ENCODE assay signal across 16 cellular contexts in the genomic region with DNA sequence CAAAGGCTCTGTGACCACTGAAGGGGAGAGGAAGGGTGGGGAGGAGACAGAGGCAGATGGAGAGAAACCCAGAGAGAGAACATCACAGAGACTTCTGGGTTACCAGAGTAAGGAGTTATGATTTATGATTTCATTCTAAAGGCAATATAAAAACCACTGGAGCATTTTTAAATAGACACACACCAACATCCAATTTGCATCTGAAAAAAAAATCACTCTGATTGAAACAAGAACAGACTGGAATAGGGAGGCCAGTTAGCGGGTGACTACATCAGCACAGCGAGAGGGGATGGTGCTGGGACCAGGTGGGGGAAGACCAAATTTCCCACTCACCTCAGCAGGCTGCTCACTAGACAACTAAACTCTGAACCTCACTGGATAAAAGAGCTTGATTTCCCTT.
DNase-seq lines count a peak whose midpoint lies in the region; ATAC-seq and TF ChIP-seq lines count a peak whose summit lies in the region.
"Had no signal": no experiment of that assay in that cellular context is flagged by ENCODE, and none has a peak within 500 bp of the region (broad histone marks: within the 10 kb centered on the region; RNA-seq: fewer than 3 reads in every experiment).

No MANE protein-coding gene starts in this region.

- no peaks in the 10 kb centered on the region for H3K27me3 Mint-ChIP-seq in endodermal cell (ENCODE audit: insufficient read depth)
- no peaks in the 10 kb centered on the region for H3K27me3 Mint-ChIP-seq in activated CD8-positive, alpha-beta T cell treated with anti-CD3 and anti-CD28 coated beads, Interleukin-2, amount 10 ng/mL, durations not matched to agents 7 days and 5 days (ENCODE audit: low read depth)
- H3K27me3 Mint-ChIP-seq: activated CD8-positive, alpha-beta memory T cell treated with anti-CD3 and anti-CD28 coated beads, Interleukin-2, amount 10 ng/mL, durations not matched to agents 7 days and 5 days had no signal

- H3K4me2 ChIP-seq in OCI-LY7 (ENCODE audit: low read length), result peak overlapping the region; percentile 58
- no peak overlapping the region for H3K4me2 ChIP-seq in smooth muscle cell

- POLR2A ChIA-PET in OCI-LY7 (lab: Charles Lee), result interaction anchor here (0.7 to 1.2 kb wide), 3 partner anchors 9 to 170 kb away, joined by 3 to 4 read pairs (median 3); no protein-coding TSS in a partner anchor
- POLR2A ChIA-PET in activated CD8-positive, alpha-beta T cell treated with anti-CD3 and anti-CD28 coated beads, Interleukin-2, amount 10 ng/mL, durations not matched to agents 7 days and 5 days (lab: Charles Lee), result no interaction called here

- H3K27ac ChIP-seq in OCI-LY7 (ENCODE audit: low read depth, low read length, poor library complexity, severe bottlenecking) (peak overlapping the region; percentile 77), endodermal cell (ENCODE audit: low read depth, low read length) (peak overlapping the region; percentile 69), smooth muscle cell (ENCODE audit: low read depth) (peak overlapping the region; percentile 16), caudate nucleus (ENCODE audit: low read depth, low read length) (no peak overlapping the region)
- H3K27ac ChIP-seq: WERI-Rb-1 had no signal

- peak overlapping the region; percentile 45 for H3K9ac ChIP-seq in endodermal cell (ENCODE audit: extremely low read depth, low read length, poor library complexity, severe bottlenecking)
- no peak overlapping the region for H3K9ac ChIP-seq in smooth muscle cell (ENCODE audit: low read depth)

- H3K4me1 ChIP-seq in OCI-LY7 (ENCODE audit: insufficient read depth, low read length, poor library complexity, severe bottlenecking), result peaks cover 34% of the 10 kb centered on the region
- peaks cover 13% of the 10 kb centered on the region for H3K4me1 ChIP-seq in endodermal cell (ENCODE audit: control insufficient read depth, insufficient read depth, low read length)
- peaks cover 7% of the 10 kb centered on the region for H3K4me1 ChIP-seq in smooth muscle cell (ENCODE audit: low read depth)

- peak overlapping the region; percentile 17 for H3K4me3 ChIP-seq in OCI-LY7 (ENCODE audit: low read depth, low read length, poor library complexity, severe bottlenecking)
- H3K4me3 ChIP-seq in endodermal cell (ENCODE audit: low read length), result peak overlapping the region; percentile 61
- H3K4me3 ChIP-seq in smooth muscle cell, result no peak overlapping the region
- H3K4me3 ChIP-seq: gastroesophageal sphincter had no signal

- no peak overlapping the region for H3K27ac Mint-ChIP-seq in endodermal cell
- H3K27ac Mint-ChIP-seq in activated CD8-positive, alpha-beta T cell treated with anti-CD3 and anti-CD28 coated beads, Interleukin-2, amount 10 ng/mL, durations not matched to agents 7 days and 5 days, result no peak overlapping the region
- H3K27ac Mint-ChIP-seq: activated CD8-positive, alpha-beta memory T cell treated with anti-CD3 and anti-CD28 coated beads, Interleukin-2, amount 10 ng/mL, durations not matched to agents 7 days and 5 days had no signal

- H3K27me3 ChIP-seq in endodermal cell (ENCODE audit: control insufficient read depth, insufficient read depth, low read length, poor library complexity, severe bottlenecking) (no peaks in the 10 kb centered on the region), smooth muscle cell (ENCODE audit: low read depth) (no peaks in the 10 kb centered on the region)
- H3K27me3 ChIP-seq: gastroesophageal sphincter had no signal

- H3K9me2 ChIP-seq in OCI-LY7 (ENCODE audit: insufficient read depth, low read length), result no peaks in the 10 kb centered on the region

- H3K79me2 ChIP-seq in OCI-LY7 (ENCODE audit: insufficient read depth, low read depth, low read length) (no peaks in the 10 kb centered on the region), smooth muscle cell (ENCODE audit: low read depth) (peaks cover 36% of the 10 kb centered on the region)

- peak; percentile 14 for DNase-seq in NCI-H345 (lab: John Stamatoyannopoulos, UW)
- DNase-seq in NCI-H345 treated with DMSO at 0.1 percent for 48 hours (lab: John Stamatoyannopoulos, UW; ENCODE audit: unreplicated experiment), result no peak
- peak; percentile 5 for DNase-seq in OCI-LY7 (ENCODE audit: low spot score)
- DNase-seq in endodermal cell, result no peak
- no peak for DNase-seq in smooth muscle cell (lab: John Stamatoyannopoulos, UW; ENCODE audit: unreplicated experiment)
- no peak for DNase-seq in activated CD8-positive, alpha-beta T cell treated with anti-CD3 and anti-CD28 coated beads, Interleukin-2, amount 10 ng/mL, durations not matched to agents 7 days and 5 days
- no peak for DNase-seq in caudate nucleus (lab: John Stamatoyannopoulos, UW)
- DNase-seq in glomerular visceral epithelial cell (ENCODE audit: extremely low spot score), result no peak
- DNase-seq: activated CD8-positive, alpha-beta memory T cell treated with anti-CD3 and anti-CD28 coated beads, Interleukin-2, amount 10 ng/mL, durations not matched to agents 7 days and 5 days; activated naive CD4-positive, alpha-beta T cell treated with Interleukin-2 at 50 U/mL for 16 hours; immature natural killer cell; NCI-H1436 treated with DMSO at 0.1 percent for 48 hours; posterior cingulate gyrus; stimulated activated CD4-positive, alpha-beta T cell treated with anti-CD3 and anti-CD28 coated beads, Interleukin-12 subunit alpha, Interleukin-12 subunit beta, amount 100 ng/mL, for 4 hours; WERI-Rb-1 had no signal

- no TSS peak for BruUV-seq in OCI-LY7 (replicated peaks; lab: Mats Ljungman, UMichigan)

- H3K36me3 Mint-ChIP-seq in endodermal cell (ENCODE audit: low read depth), result peaks cover 56% of the 10 kb centered on the region
- no peaks in the 10 kb centered on the region for H3K36me3 Mint-ChIP-seq in activated CD8-positive, alpha-beta T cell treated with anti-CD3 and anti-CD28 coated beads, Interleukin-2, amount 10 ng/mL, durations not matched to agents 7 days and 5 days (ENCODE audit: low read depth)
- H3K36me3 Mint-ChIP-seq: activated CD8-positive, alpha-beta memory T cell treated with anti-CD3 and anti-CD28 coated beads, Interleukin-2, amount 10 ng/mL, durations not matched to agents 7 days and 5 days had no signal

- CTCF ChIA-PET in OCI-LY7 (lab: Charles Lee; ENCODE audit: unreplicated experiment), result no interaction called here
- CTCF ChIA-PET in activated CD8-positive, alpha-beta T cell treated with anti-CD3 and anti-CD28 coated beads, Interleukin-2, amount 10 ng/mL, durations not matched to agents 7 days and 5 days (lab: Charles Lee), result no interaction called here

- TF ChIP-seq CTCF in OCI-LY7 (conservative IDR thresholded peaks at IDR 0.05; ENCODE audit: low read length) (no peak), endodermal cell (conservative IDR thresholded peaks at IDR 0.05) (no peak), smooth muscle cell (IDR thresholded peaks at IDR 0.05; ENCODE audit: borderline replicate concordance, insufficient read depth, poor library complexity, severe bottlenecking) (no peak)

- H3K9me3 ChIP-seq in OCI-LY7 (ENCODE audit: low read length), result no peaks in the 10 kb centered on the region
- peaks cover 4% of the 10 kb centered on the region for H3K9me3 ChIP-seq in endodermal cell (ENCODE audit: control insufficient read depth, low read length)
- no peaks in the 10 kb centered on the region for H3K9me3 ChIP-seq in smooth muscle cell (replicated peaks; ENCODE audit: low read depth)
- H3K9me3 ChIP-seq: gastroesophageal sphincter had no signal

- H4K20me1 ChIP-seq in OCI-LY7 (ENCODE audit: insufficient read depth, low read length), result no peaks in the 10 kb centered on the region
- peaks cover 67% of the 10 kb centered on the region for H4K20me1 ChIP-seq in smooth muscle cell (ENCODE audit: low read depth)

- no peak for ATAC-seq in activated CD8-positive, alpha-beta T cell treated with anti-CD3 and anti-CD28 coated beads, Interleukin-2, amount 10 ng/mL, durations not matched to agents 7 days and 5 days
- ATAC-seq: activated CD8-positive, alpha-beta memory T cell treated with anti-CD3 and anti-CD28 coated beads, Interleukin-2, amount 10 ng/mL, durations not matched to agents 7 days and 5 days had no signal

- H2AFZ ChIP-seq in OCI-LY7 (ENCODE audit: low read length), result peak overlapping the region; percentile 80; the same call in 1 of the 2 replicates
- H2AFZ ChIP-seq in smooth muscle cell (ENCODE audit: low read depth), result no peak overlapping the region

- H3K36me3 ChIP-seq in OCI-LY7 (ENCODE audit: insufficient read depth, low read length) (no peaks in the 10 kb centered on the region; the same call in 1 of the 2 replicates), endodermal cell (ENCODE audit: control insufficient read depth, insufficient read depth, low read length) (peaks cover 36% of the 10 kb centered on the region), smooth muscle cell (ENCODE audit: low read depth) (no peaks in the 10 kb centered on the region)

- H3F3A ChIP-seq in smooth muscle cell (ENCODE audit: low read depth), result peaks cover 5% of the 10 kb centered on the region

- intact Hi-C loops in OCI-LY7 (cut with micrococcal nuclease; ENCODE audit: unreplicated experiment), result no loop called here

- H3K4me3 Mint-ChIP-seq in endodermal cell, result no peak overlapping the region
- no peak overlapping the region for H3K4me3 Mint-ChIP-seq in activated CD8-positive, alpha-beta T cell treated with anti-CD3 and anti-CD28 coated beads, Interleukin-2, amount 10 ng/mL, durations not matched to agents 7 days and 5 days
- H3K4me3 Mint-ChIP-seq: activated CD8-positive, alpha-beta memory T cell treated with anti-CD3 and anti-CD28 coated beads, Interleukin-2, amount 10 ng/mL, durations not matched to agents 7 days and 5 days had no signal

- H3K9me3 Mint-ChIP-seq in endodermal cell, result peaks cover 11% of the 10 kb centered on the region
- H3K9me3 Mint-ChIP-seq in activated CD8-positive, alpha-beta T cell treated with anti-CD3 and anti-CD28 coated beads, Interleukin-2, amount 10 ng/mL, durations not matched to agents 7 days and 5 days (ENCODE audit: insufficient read depth), result no peaks in the 10 kb centered on the region

- peaks cover 24% of the 10 kb centered on the region for H3K4me1 Mint-ChIP-seq in endodermal cell
- H3K4me1 Mint-ChIP-seq in activated CD8-positive, alpha-beta T cell treated with anti-CD3 and anti-CD28 coated beads, Interleukin-2, amount 10 ng/mL, durations not matched to agents 7 days and 5 days (ENCODE audit: low read depth), result peaks cover 2% of the 10 kb centered on the region
- H3K4me1 Mint-ChIP-seq: activated CD8-positive, alpha-beta memory T cell treated with anti-CD3 and anti-CD28 coated beads, Interleukin-2, amount 10 ng/mL, durations not matched to agents 7 days and 5 days had no signal

- WGBS in endodermal cell (ENCODE audit: insufficient coverage in 1 of 2, insufficient read length in 1 of 2), 2 experiments, result 90 to 92% methylated on average over 2 of the region's 2 CpGs
- WGBS in smooth muscle cell (ENCODE audit: low lambda C conversion rate), result 98% methylated on average over 2 of the region's 2 CpGs

Comparison
In these comparisons a context has a peak if more than half of its experiments do, and no peak if none do; other contexts are left out.
1. DNase-seq: peak in NCI-H345 (single experiment) and OCI-LY7 (single experiment); none in NCI-H345 treated with DMSO at 0.1 percent for 48 hours (single experiment), endodermal cell (single experiment), smooth muscle cell (single experiment), activated CD8-positive, alpha-beta T cell treated with anti-CD3 and anti-CD28 coated beads, Interleukin-2, amount 10 ng/mL, durations not matched to agents 7 days and 5 days (single experiment), caudate nucleus (0 of 61) and glomerular visceral epithelial cell (single experiment).